8 cellular contexts compared by ENCODE assay signal in genomic region chr1:36223996-36224536, GRCh38. TPM values are rescaled to one million over a fixed set of nuclear protein-coding genes. Genes with fewer than 3 reads are reported as not detected.
DNase-seq lines count a peak whose midpoint lies in the region; ATAC-seq and TF ChIP-seq lines count a peak whose summit lies in the region.

Gene THRAP3 (plus strand): TSS chr1:36224443. CDS start chr1:36282564, 58,121 bp downstream.

- H3K9me3 Mint-ChIP-seq in progenitor cell of endocrine pancreas (ENCODE audit: low read depth) = no peaks in the 10 kb centered on the region

- no peak for TF ChIP-seq CTCF in progenitor cell of endocrine pancreas (IDR thresholded peaks at IDR 0.05; ENCODE audit: unreplicated experiment)

- H3K27me3 Mint-ChIP-seq in T-helper 17 cell (no peaks in the 10 kb centered on the region), progenitor cell of endocrine pancreas (no peaks in the 10 kb centered on the region)

- H3K9me3 ChIP-seq in T-helper 17 cell (ENCODE audit: control insufficient read depth, low read length, poor library complexity, severe bottlenecking) = no peaks in the 10 kb centered on the region

- peak; percentile 70 for TF ChIP-seq POLR2A in GM15510 (IDR thresholded peaks at IDR 0.05; ENCODE audit: borderline replicate concordance, extremely low read depth, insufficient read length)

- H3K4me3 Mint-ChIP-seq in T-helper 17 cell (peak within 1 kb of the TSS; percentile 95), progenitor cell of endocrine pancreas (ENCODE audit: low read depth) (peak within 1 kb of the TSS; percentile 99)

- H3K4me1 Mint-ChIP-seq in T-helper 17 cell = peaks cover 34% of the 10 kb centered on the region
- H3K4me1 Mint-ChIP-seq in progenitor cell of endocrine pancreas (ENCODE audit: low read depth) = peaks cover 22% of the 10 kb centered on the region

- intact Hi-C loops in left cardiac atrium (cut with DNase I) = loop anchor here (5.0 to 10.0 kb wide), 2 partner anchors 61 to 72 kb away; no protein-coding TSS in a partner anchor

- H3K36me3 Mint-ChIP-seq in T-helper 17 cell (ENCODE audit: low read depth) (peaks cover 6% of the 10 kb centered on the region), progenitor cell of endocrine pancreas (ENCODE audit: insufficient read depth) (peaks cover 9% of the 10 kb centered on the region)

- DNase-seq in NCI-H1694 treated with DMSO at 0.1 percent for 48 hours (lab: John Stamatoyannopoulos, UW) = peak; percentile 96
- peak; percentile 99 to 100 (median 99) for DNase-seq in T-helper 17 cell
- DNase-seq in amygdala (lab: John Stamatoyannopoulos, UW) = peak; percentile 82 to 100 (median 99)
- peak; percentile 100 for DNase-seq in left cardiac atrium
- DNase-seq in progenitor cell of endocrine pancreas (ENCODE audit: low spot score, unreplicated experiment) = peak; percentile 99
- peak; percentile 100 for DNase-seq in ureter (ENCODE audit: low spot score)

- H3K27ac Mint-ChIP-seq in T-helper 17 cell = peak within 1 kb of the TSS; percentile 99
- peak within 1 kb of the TSS; percentile 100 for H3K27ac Mint-ChIP-seq in progenitor cell of endocrine pancreas

- ATAC-seq in HG02885 (IDR thresholded peaks at IDR 0.05; ENCODE audit: poor library complexity, unreplicated experiment) (peak; percentile 90), T-helper 17 cell (peak; percentile 89), left cardiac atrium (peak; percentile 96 to 98)

RNA-seq across cellular contexts. Expression of gene THRAP3, which starts in this region (rescaled TPM):
- total RNA-seq in T-helper 17 cell (10 to 100 TPM; 74.5 to 76.3 TPM), left cardiac atrium (10 to 100 TPM; 55.9 to 77.0 TPM), progenitor cell of endocrine pancreas (142 and 145 TPM in 2 replicates), ureter (129 TPM)

Comparison
In these comparisons a context has a peak if more than half of its experiments do, and no peak if none do; other contexts are left out.
1. Peak in every context shown above with its lines: DNase-seq and ATAC-seq.